24 cellular contexts compared by ENCODE assay signal in the genomic region with DNA sequence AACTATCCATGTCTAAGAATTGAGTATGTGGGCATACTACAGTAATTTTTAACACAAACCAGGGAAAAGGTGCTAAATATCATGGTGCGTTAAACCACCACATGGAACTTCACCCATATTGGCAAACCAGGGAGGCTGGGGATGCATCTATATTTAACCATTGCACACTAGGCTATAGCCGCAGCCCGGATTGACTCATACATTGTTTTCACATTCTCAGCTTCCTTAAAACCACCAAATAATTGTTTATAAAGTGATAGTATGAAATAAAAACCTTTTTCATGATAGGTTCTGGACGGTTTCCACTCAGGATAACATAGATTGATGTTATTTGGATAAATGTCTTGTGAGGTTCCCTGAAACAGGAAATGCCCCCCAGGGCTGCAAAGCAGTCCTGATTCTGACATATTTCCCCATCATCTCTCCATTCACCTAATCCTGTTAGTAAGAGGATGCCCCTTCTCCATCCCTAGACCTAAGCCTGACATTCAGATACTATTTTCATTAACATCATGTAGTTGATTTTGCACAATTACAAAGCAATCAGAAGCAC. TPM values are rescaled to one million over a fixed set of nuclear protein-coding genes. Genes with fewer than 3 reads are reported as not detected.
DNase-seq lines count a peak whose midpoint lies in the region; ATAC-seq and TF ChIP-seq lines count a peak whose summit lies in the region.
"Had no signal": no experiment of that assay in that cellular context is flagged by ENCODE, and none has a peak within 500 bp of the region (broad histone marks: within the 10 kb centered on the region; RNA-seq: fewer than 3 reads in every experiment).

No MANE protein-coding gene starts in this region.

- no peak overlapping the region for H3K23ac ChIP-seq in IMR-90 (ENCODE audit: low read depth, low read length)

- no TSS peak for BruUV-seq in IMR-90 (replicated peaks; lab: Mats Ljungman, UMichigan)

- H2BK20ac ChIP-seq in IMR-90 (ENCODE audit: low read depth, low read length) = no peak overlapping the region

- DNase-seq in A172 (ENCODE audit: low spot score) (peak; percentile 57), IMR-90 (peak; percentile 13), NOMO-1 treated with dmso at 0.1 percent for 144 hours (lab: John Stamatoyannopoulos, UW; ENCODE audit: unreplicated experiment) (peak; percentile 25), dermis blood vessel endothelial cell (peak; percentile 43), NCI-H1417 treated with DMSO at 0.1 percent for 48 hours (lab: John Stamatoyannopoulos, UW) (no peak), NCI-H69 (lab: John Stamatoyannopoulos, UW) (no peak), heart right ventricle (no peak)
- DNase-seq: 8988T, left ventricle myocardium superior, natural killer cell, NCI-H1048, NCI-H1694 treated with DMSO at 0.1 percent for 48 hours, NCI-H510A had no signal

- in situ Hi-C loops in IMR-90 (cut with MboI; ENCODE audit: low sequenced_read_pairs) = no loop called here

- H3K27ac ChIP-seq in IMR-90 (ENCODE audit: insufficient read depth, low read length) = no peak overlapping the region
- H3K27ac ChIP-seq in heart right ventricle = no peak overlapping the region
- H3K27ac ChIP-seq: skin epidermis, thoracic aorta had no signal

- no CpG with 5 or more reads among the region's 4 CpGs for WGBS in IMR-90 (ENCODE audit: extremely low coverage in 2 of 2, insufficient read length in 1 of 2), 2 experiments
- 90 to 95% methylated on average over 4 of the region's 4 CpGs for WGBS in heart right ventricle, 2 donors

- H3K36me3 ChIP-seq in IMR-90 (ENCODE audit: control insufficient read depth, insufficient read depth, low read length) (no peaks in the 10 kb centered on the region), heart right ventricle (no peaks in the 10 kb centered on the region)
- H3K36me3 ChIP-seq: thoracic aorta had no signal

- no peak for TF ChIP-seq CTCF in IMR-90 (conservative IDR thresholded peaks at IDR 0.05; ENCODE audit: low read depth, low read length)
- no peak for TF ChIP-seq CTCF in heart right ventricle (IDR thresholded peaks at IDR 0.05)

- H3K9me3 ChIP-seq in IMR-90 (ENCODE audit: control insufficient read depth, insufficient read depth, low read length) = no peaks in the 10 kb centered on the region
- no peaks in the 10 kb centered on the region for H3K9me3 ChIP-seq in heart right ventricle
- H3K9me3 ChIP-seq: thoracic aorta had no signal

- no peaks in the 10 kb centered on the region for H3K79me1 ChIP-seq in IMR-90 (ENCODE audit: low read depth in 1 of 2, low read length in 2 of 2)

- no peak overlapping the region for H4K5ac ChIP-seq in IMR-90 (ENCODE audit: low read depth, low read length)

- no peak for TF ChIP-seq POLR2A in IMR-90 (IDR thresholded peaks at IDR 0.05; ENCODE audit: low read depth, low read length)

- H3K4ac ChIP-seq in IMR-90 (ENCODE audit: low read depth, low read length) = no peak overlapping the region

- no peak overlapping the region for H3K9ac ChIP-seq in IMR-90 (ENCODE audit: low read depth, low read length)

- H3K56ac ChIP-seq in IMR-90 (ENCODE audit: extremely low read depth, insufficient read depth, low read length) = no peak overlapping the region

- ATAC-seq in IMR-90 (ENCODE audit: low read depth) (no peak), heart right ventricle (no peak), HG03097 (IDR thresholded peaks at IDR 0.05; ENCODE audit: low FRiP score, unreplicated experiment) (no peak)
- ATAC-seq: activated CD4-positive, CD25-positive, alpha-beta regulatory T cell treated with anti-CD3 and anti-CD28 coated beads, Interleukin-2, amount 50 U/mL, for 24 hours; left ventricle myocardium superior had no signal

- H3K4me3 ChIP-seq in IMR-90 (ENCODE audit: insufficient read depth, low read depth, low read length) (no peak overlapping the region), heart right ventricle (no peak overlapping the region)
- H3K4me3 ChIP-seq: GM23338, skin epidermis, thoracic aorta had no signal

- no peak overlapping the region for H2AK5ac ChIP-seq in IMR-90 (ENCODE audit: low read depth, low read length)

- H3K18ac ChIP-seq in IMR-90 (ENCODE audit: low read depth, low read length) = no peak overlapping the region

- CTCF ChIA-PET in IMR-90 (lab: Yijun Ruan, JAX) = no interaction called here

- H2BK5ac ChIP-seq in IMR-90 (ENCODE audit: low read depth, low read length, poor library complexity, severe bottlenecking) = no peak overlapping the region

- no peaks in the 10 kb centered on the region for H4K20me1 ChIP-seq in IMR-90 (ENCODE audit: insufficient read depth, low read length)

- dilution Hi-C loops in IMR-90 (cut with HindIII; ENCODE audit: low sequenced_read_pairs, unreplicated experiment) = no loop called here

- H3K27me3 ChIP-seq in IMR-90 (ENCODE audit: control insufficient read depth, insufficient read depth, low read length) = peaks cover 4% of the 10 kb centered on the region; the same call in 1 of the 2 replicates
- peaks cover 0 to 18% (median 0%) of the 10 kb centered on the region in 7 donors for H3K27me3 ChIP-seq in heart right ventricle

- H3K9me1 ChIP-seq in IMR-90 (ENCODE audit: insufficient read depth, low read length) = no peaks in the 10 kb centered on the region

- H2AFZ ChIP-seq in IMR-90 (replicated peaks; ENCODE audit: low read length, poor library complexity) = no peak overlapping the region
- H2AFZ ChIP-seq: GM23338 had no signal

- H4K8ac ChIP-seq in IMR-90 (ENCODE audit: low read depth in 2 of 2, low read length in 2 of 2) = no peak overlapping the region

- no peak overlapping the region for H3K14ac ChIP-seq in IMR-90 (replicated peaks; ENCODE audit: low read depth, low read length)

- H3K4me1 ChIP-seq in IMR-90 (ENCODE audit: control insufficient read depth, insufficient read depth, low read length) = no peaks in the 10 kb centered on the region
- no peaks in the 10 kb centered on the region for H3K4me1 ChIP-seq in heart right ventricle

- intact Hi-C loops in IMR-90 (cut with micrococcal nuclease) (loop anchor here (5.0 kb wide), 1 partner anchor 457 kb away; no protein-coding TSS in a partner anchor), heart right ventricle (cut with DNase I) (loop anchor here in 3 of 10 donors (5.0 to 10.0 kb wide), 2 partner anchors 457 to 460 kb away; no protein-coding TSS in a partner anchor)

- no peak overlapping the region for H2BK15ac ChIP-seq in IMR-90 (ENCODE audit: low read depth, low read length)

- TF ChIP-seq RAD21 in IMR-90 (IDR thresholded peaks at IDR 0.05; ENCODE audit: low read length) = no peak

- H2AK9ac ChIP-seq in IMR-90 (replicated peaks; ENCODE audit: low read depth, low read length, poor library complexity) = no peak overlapping the region

- POLR2A ChIA-PET in IMR-90 (lab: Charles Lee; ENCODE audit: unreplicated experiment) = no interaction called here

- no peak overlapping the region for H4K91ac ChIP-seq in IMR-90 (ENCODE audit: insufficient read depth, low read depth, low read length)

- no peak overlapping the region for H3K4me2 ChIP-seq in IMR-90 (ENCODE audit: low read depth, low read length)
- H3K4me2 ChIP-seq: GM23338 had no signal

- H2BK120ac ChIP-seq in IMR-90 (ENCODE audit: low read depth, low read length) = no peak overlapping the region

TF ChIP-seq in IMR-90, 13 proteins besides CTCF, POLR2A, EP300 and RAD21:
- TF ChIP-seq RCOR1 (IDR thresholded peaks at IDR 0.05; ENCODE audit: insufficient replicate concordance, low read length) (no peak), FOS (IDR thresholded peaks at IDR 0.05; ENCODE audit: low read depth, low read length) (no peak), MAFK (IDR thresholded peaks at IDR 0.05; ENCODE audit: low read depth, low read length) (no peak), MAZ (IDR thresholded peaks at IDR 0.05; ENCODE audit: borderline replicate concordance, low read depth, low read length) (no peak), CHD1 (IDR thresholded peaks at IDR 0.05; ENCODE audit: low read depth, low read length) (no peak), SMC3 (IDR thresholded peaks at IDR 0.05; ENCODE audit: low read depth, low read length) (no peak), NFE2L2 (IDR thresholded peaks at IDR 0.05; ENCODE audit: low read depth, low read length) (no peak), BHLHE40 (IDR thresholded peaks at IDR 0.05; ENCODE audit: low read depth, low read length) (no peak), RFX5 (IDR thresholded peaks at IDR 0.05; ENCODE audit: low read depth, low read length) (no peak)
- TF ChIP-seq, protein P1, sequence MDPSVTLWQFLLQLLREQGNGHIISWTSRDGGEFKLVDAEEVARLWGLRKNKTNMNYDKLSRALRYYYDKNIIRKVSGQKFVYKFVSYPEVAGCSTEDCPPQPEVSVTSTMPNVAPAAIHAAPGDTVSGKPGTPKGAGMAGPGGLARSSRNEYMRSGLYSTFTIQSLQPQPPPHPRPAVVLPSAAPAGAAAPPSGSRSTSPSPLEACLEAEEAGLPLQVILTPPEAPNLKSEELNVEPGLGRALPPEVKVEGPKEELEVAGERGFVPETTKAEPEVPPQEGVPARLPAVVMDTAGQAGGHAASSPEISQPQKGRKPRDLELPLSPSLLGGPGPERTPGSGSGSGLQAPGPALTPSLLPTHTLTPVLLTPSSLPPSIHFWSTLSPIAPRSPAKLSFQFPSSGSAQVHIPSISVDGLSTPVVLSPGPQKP (IDR thresholded peaks at IDR 0.05; ENCODE audit: borderline replicate concordance, low read depth, low read length) = no peak
- TF ChIP-seq, protein P2, sequence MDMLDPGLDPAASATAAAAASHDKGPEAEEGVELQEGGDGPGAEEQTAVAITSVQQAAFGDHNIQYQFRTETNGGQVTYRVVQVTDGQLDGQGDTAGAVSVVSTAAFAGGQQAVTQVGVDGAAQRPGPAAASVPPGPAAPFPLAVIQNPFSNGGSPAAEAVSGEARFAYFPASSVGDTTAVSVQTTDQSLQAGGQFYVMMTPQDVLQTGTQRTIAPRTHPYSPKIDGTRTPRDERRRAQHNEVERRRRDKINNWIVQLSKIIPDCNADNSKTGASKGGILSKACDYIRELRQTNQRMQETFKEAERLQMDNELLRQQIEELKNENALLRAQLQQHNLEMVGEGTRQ (IDR thresholded peaks at IDR 0.05; ENCODE audit: low read depth, low read length) = no peak

RNA-seq across cellular contexts. Expression of a gene that starts 7.9 kb away (rescaled TPM):
- 0.12 TPM in 1 of 2 replicates, not detected in the other for total RNA-seq in A172 (2014; rRNA removed; shearing (Covaris generic))
- total RNA-seq in IMR-90 (2012; rRNA removed) = under 0.01 TPM in 2 replicates
- polyA plus RNA-seq in IMR-90 (2012; rRNA removed) = 0.05 TPM in 1 of 2 replicates, not detected in the other
- 0.01 TPM in 1 of 2 replicates, not detected in the other for polyA plus RNA-seq in IMR-90 (2012; cell fraction: cytosol; rRNA removed)
- polyA plus RNA-seq in IMR-90 (2012; cell fraction: nucleus; rRNA removed; ENCODE audit: low replicate concordance) = 0.01 and 0.02 TPM in 2 replicates
- total RNA-seq in dermis blood vessel endothelial cell = 0.14 and 0.68 TPM in 2 replicates
- total RNA-seq in heart right ventricle = 1 to 10 TPM in 2 of 10 donors, under 1 TPM in 8; 0.07 to 1.2 (median 0.49) TPM
- under 1 TPM; 0.36 to 0.37 TPM for polyA plus RNA-seq in heart right ventricle
- total RNA-seq: activated CD8-positive, alpha-beta T cell treated with anti-CD3 and anti-CD28 coated beads, Interleukin-2, amount 10 ng/mL, durations not matched to agents 7 days and 5 days; activated T-helper 2 cell treated with anti-CD3 and anti-CD28 coated beads, Interferon-gamma antibody, Interleukin-2, Interleukin-4, amounts not matched to agents 10 μg/mL and 5 μg/mL and 100 μg/mL, durations not matched to agents 14 hours and 24 hours and 36 hours; G401; HT-29; T-helper 1 cell treated with Interleukin-12 subunit alpha and Interleukin-12 subunit beta and Interleukin-4 antibody, amounts not matched to agents 30 ng/mL and 1 ng/mL, for 36 hours had no signal
- polyA plus RNA-seq: keratinocyte had no signal

Comparison
In these comparisons a context has a peak if more than half of its experiments do, and no peak if none do; other contexts are left out.
1. DNase-seq: peak in A172 (single experiment), IMR-90 (single experiment), NOMO-1 treated with dmso at 0.1 percent for 144 hours (single experiment) and dermis blood vessel endothelial cell (single experiment); none in NCI-H1417 treated with DMSO at 0.1 percent for 48 hours (single experiment), NCI-H69 (single experiment) and heart right ventricle (0 of 2).